Comparison of ENCODE assay signal across 14 cellular contexts in genomic region chr15:85100186-85100937, GRCh38.
DNase-seq lines count a peak whose midpoint lies in the region; ATAC-seq, FAIRE-seq and TF ChIP-seq lines count a peak whose summit lies in the region.
"Had no signal": no experiment of that assay in that cellular context is flagged by ENCODE, and none has a peak within 500 bp of the region (broad histone marks: within the 10 kb centered on the region; RNA-seq: fewer than 3 reads in every experiment).

No MANE protein-coding gene starts in this region.

- POLR2A ChIA-PET in GM12878 (lab: Charles Lee), result interaction anchor here (0.5 kb wide), 1 partner anchor 511 kb away, joined by 5 read pairs; no protein-coding TSS in a partner anchor

- no peak overlapping the region for H3K4me3 Mint-ChIP-seq in natural killer cell treated with Interleukin-12 subunit alpha and Interleukin-12 subunit beta and Interleukin-15 and Interleukin-18, amount 100 ng/mL, for 72 hours
- no peak overlapping the region for H3K4me3 Mint-ChIP-seq in neural progenitor cell

- peak; percentile 18; the same call in 2 of the 3 replicates for ATAC-seq in GM12878
- ATAC-seq in natural killer cell treated with Interleukin-12 subunit alpha and Interleukin-12 subunit beta and Interleukin-15 and Interleukin-18, amount 100 ng/mL, for 72 hours, result peak; percentile 61 to 64
- ATAC-seq: right lobe of liver had no signal

- H3K27me3 ChIP-seq in GM12878 (replicated peaks in 1 of 2; ENCODE audit: control insufficient read depth in 2 of 2, insufficient read depth in 2 of 2, low read length in 1 of 2), result no peaks in the 10 kb centered on the region
- H3K27me3 ChIP-seq in neural progenitor cell, result no peaks in the 10 kb centered on the region
- H3K27me3 ChIP-seq: right lobe of liver had no signal

- no peaks in the 10 kb centered on the region for H3K9me3 Mint-ChIP-seq in natural killer cell treated with Interleukin-12 subunit alpha and Interleukin-12 subunit beta and Interleukin-15 and Interleukin-18, amount 100 ng/mL, for 72 hours
- no peaks in the 10 kb centered on the region for H3K9me3 Mint-ChIP-seq in neural progenitor cell

- TF ChIP-seq CTCF in GM12878 (IDR thresholded peaks at IDR 0.05 in 2 of 3, conservative IDR thresholded peaks at IDR 0.05 in 1 of 3; ENCODE audit: control insufficient read depth in 2 of 3, extremely low read depth in 1 of 3, insufficient read depth in 1 of 3, low read depth in 3 of 3, low read length in 3 of 3) (no peak), neural progenitor cell (IDR thresholded peaks at IDR 0.05) (no peak)

- peak; percentile 25 for DNase-seq in SKM-1 treated with dmso at 0.1 percent for 144 hours (lab: John Stamatoyannopoulos, UW; ENCODE audit: unreplicated experiment)
- DNase-seq in SKM-1 (lab: John Stamatoyannopoulos, UW; ENCODE audit: unreplicated experiment), result no peak
- DNase-seq in NAMALWA (ENCODE audit: low spot score), result peak; percentile 15
- no peak for DNase-seq in GM12878 (ENCODE audit: low read depth, low spot score)
- DNase-seq in natural killer cell treated with Interleukin-12 subunit alpha and Interleukin-12 subunit beta and Interleukin-15 and Interleukin-18, amount 100 ng/mL, for 72 hours (ENCODE audit: low spot score), result no peak
- DNase-seq in neural progenitor cell (ENCODE audit: low spot score), result no peak
- DNase-seq in SW 1271 (lab: John Stamatoyannopoulos, UW), result no peak
- DNase-seq in posterior vena cava (ENCODE audit: low spot score), result no peak
- DNase-seq: NCI-H1092, NCI-H69, right lobe of liver, SIG-M5 had no signal

- no peaks in the 10 kb centered on the region for H3K79me2 ChIP-seq in GM12878 (ENCODE audit: control insufficient read depth, insufficient read depth, low read length)
- H3K79me2 ChIP-seq in neural progenitor cell (ENCODE audit: low read depth), result no peaks in the 10 kb centered on the region

- no peak for TF ChIP-seq RAD21 in GM12878 (IDR thresholded peaks at IDR 0.05; ENCODE audit: insufficient read depth, low read depth, low read length)

- CTCF ChIA-PET in GM12878 (lab: Yijun Ruan, JAX), result no interaction called here

- WGBS in GM12878 (ENCODE audit: insufficient coverage, insufficient replicate concordance, low lambda C conversion rate, missing lambda C conversion rate), result 79% methylated on average over 10 of the region's 10 CpGs

- H3K9ac ChIP-seq in GM12878 (ENCODE audit: control insufficient read depth, insufficient read depth, low read length), result no peak overlapping the region
- H3K9ac ChIP-seq in neural progenitor cell, result no peak overlapping the region

- RAD21 ChIA-PET in GM12878 (lab: Charles Lee; ENCODE audit: unreplicated experiment), result no interaction called here

- intact Hi-C loops in GM12878 (cut with micrococcal nuclease; ENCODE audit: unreplicated experiment) (no loop called here), posterior vena cava (cut with DNase I) (no loop called here)

- H4K20me1 ChIP-seq in GM12878 (ENCODE audit: control insufficient read depth, insufficient read depth) (no peaks in the 10 kb centered on the region), neural progenitor cell (ENCODE audit: low read depth) (no peaks in the 10 kb centered on the region)

- BruUV-seq in GM12878 (replicated peaks; lab: Mats Ljungman, UMichigan), result no TSS peak

- no peaks in the 10 kb centered on the region for H3K4me1 Mint-ChIP-seq in natural killer cell treated with Interleukin-12 subunit alpha and Interleukin-12 subunit beta and Interleukin-15 and Interleukin-18, amount 100 ng/mL, for 72 hours (ENCODE audit: low read depth in 2 of 2)
- H3K4me1 Mint-ChIP-seq in neural progenitor cell, result no peaks in the 10 kb centered on the region

- H3K27ac Mint-ChIP-seq in natural killer cell treated with Interleukin-12 subunit alpha and Interleukin-12 subunit beta and Interleukin-15 and Interleukin-18, amount 100 ng/mL, for 72 hours, result no peak overlapping the region
- H3K27ac Mint-ChIP-seq in neural progenitor cell, result no peak overlapping the region

- in situ Hi-C loops in GM12878 (cut with MboI), result no loop called here

- FAIRE-seq in GM12878 (lab: Jason Lieb, UNC), result no peak
- FAIRE-seq: A204.1 had no signal

- SMC1A ChIA-PET in GM12878 (lab: Charles Lee; ENCODE audit: uncharacterized antibody, unreplicated experiment), result no interaction called here

- H3K9me3 ChIP-seq in GM12878 (replicated peaks; ENCODE audit: control insufficient read depth, insufficient read depth, low read length) (no peaks in the 10 kb centered on the region), neural progenitor cell (ENCODE audit: low read depth) (no peaks in the 10 kb centered on the region)
- H3K9me3 ChIP-seq: right lobe of liver, thoracic aorta had no signal

- H3K4me2 ChIP-seq in GM12878 (ENCODE audit: control insufficient read depth, insufficient read depth) (no peak overlapping the region), neural progenitor cell (no peak overlapping the region)

- no peak for TF ChIP-seq EP300 in GM12878 (IDR thresholded peaks at IDR 0.05; ENCODE audit: borderline replicate concordance in 1 of 2, control insufficient read depth in 1 of 2, low read depth in 2 of 2, low read length in 2 of 2)

- H3K27ac ChIP-seq in GM12878 (ENCODE audit: control insufficient read depth, insufficient read depth) (no peak overlapping the region), neural progenitor cell (no peak overlapping the region)
- H3K27ac ChIP-seq: right lobe of liver, thoracic aorta had no signal

- no peak for TF ChIP-seq POLR2A in GM12878 (IDR thresholded peaks at IDR 0.05; ENCODE audit: low read depth, low read length)

- no peak overlapping the region for H3K4me3 ChIP-seq in GM12878
- H3K4me3 ChIP-seq in neural progenitor cell, result no peak overlapping the region
- H3K4me3 ChIP-seq: right lobe of liver, thoracic aorta had no signal

- H3K36me3 ChIP-seq in GM12878 (ENCODE audit: control insufficient read depth in 2 of 2, insufficient read depth in 2 of 2, low read length in 1 of 2), result peaks cover 0 to 3% of the 10 kb centered on the region in 2 experiments; a peak in 1 of 4 replicates
- no peaks in the 10 kb centered on the region for H3K36me3 ChIP-seq in neural progenitor cell

- no peaks in the 10 kb centered on the region for H3K27me3 Mint-ChIP-seq in natural killer cell treated with Interleukin-12 subunit alpha and Interleukin-12 subunit beta and Interleukin-15 and Interleukin-18, amount 100 ng/mL, for 72 hours
- peaks cover 5% of the 10 kb centered on the region for H3K27me3 Mint-ChIP-seq in neural progenitor cell (ENCODE audit: insufficient read depth, low read depth)

- H3K4me1 ChIP-seq in GM12878 (ENCODE audit: control insufficient read depth, insufficient read depth, low read length) (no peaks in the 10 kb centered on the region), neural progenitor cell (no peaks in the 10 kb centered on the region)
- H3K4me1 ChIP-seq: right lobe of liver had no signal

- H3K36me3 Mint-ChIP-seq in natural killer cell treated with Interleukin-12 subunit alpha and Interleukin-12 subunit beta and Interleukin-15 and Interleukin-18, amount 100 ng/mL, for 72 hours, result peaks cover 4% of the 10 kb centered on the region
- no peaks in the 10 kb centered on the region for H3K36me3 Mint-ChIP-seq in neural progenitor cell

- H3F3A ChIP-seq in neural progenitor cell (ENCODE audit: low read depth), result no peaks in the 10 kb centered on the region

- H2AFZ ChIP-seq in GM12878 (ENCODE audit: control insufficient read depth, low read depth, low read length) (no peak overlapping the region), neural progenitor cell (replicated peaks) (no peak overlapping the region)

TF ChIP-seq in GM12878, 131 proteins besides CTCF, POLR2A, EP300 and RAD21:
- no peak for TF ChIP-seq ESRRA (IDR thresholded peaks at IDR 0.05; ENCODE audit: low read length)
- 0 out of 2 replicates have a peak, but pooled peaks have one; percentile 11 for TF ChIP-seq SPI1 (IDR thresholded peaks at IDR 0.05; ENCODE audit: borderline replicate concordance, insufficient read depth, low read depth, low read length)

Comparison
In these comparisons a context has a peak if more than half of its experiments do, and no peak if none do; other contexts are left out.
1. DNase-seq: peak in SKM-1 treated with dmso at 0.1 percent for 144 hours (single experiment) and NAMALWA (single experiment); none in SKM-1 (single experiment), GM12878 (single experiment), natural killer cell treated with Interleukin-12 subunit alpha and Interleukin-12 subunit beta and Interleukin-15 and Interleukin-18, amount 100 ng/mL, for 72 hours (single experiment), neural progenitor cell (single experiment), SW 1271 (0 of 2) and posterior vena cava (single experiment).